Comparison of ENCODE assay signal across 15 cellular contexts in genomic region chr22:45468872-45469572, GRCh38. TPM values are rescaled to one million over a fixed set of nuclear protein-coding genes. Genes with fewer than 3 reads are reported as not detected.
A peak's percentile ranks its signal among the peaks of the same experiment; 100 is the strongest.
DNase-seq lines count a peak whose midpoint lies in the region; ATAC-seq and TF ChIP-seq lines count a peak whose summit lies in the region.
"Had no signal": no experiment of that assay in that cellular context is flagged by ENCODE, and none has a peak within 500 bp of the region (broad histone marks: within the 10 kb centered on the region; RNA-seq: fewer than 3 reads in every experiment).

No MANE protein-coding gene starts in this region.

- no peak overlapping the region for H3K27ac Mint-ChIP-seq in activated naive CD8-positive, alpha-beta T cell treated with anti-CD3 and anti-CD28 coated beads for 36 hours

- in situ Hi-C loops in mammary epithelial cell (cut with MboI; ENCODE audit: low sequenced_read_pairs in 2 of 2): no loop called here

- peak overlapping the region; percentile 51 for H3K9ac ChIP-seq in mammary epithelial cell (ENCODE audit: insufficient read depth, low read length)

- peaks cover 3% of the 10 kb centered on the region for H3K9me3 Mint-ChIP-seq in activated naive CD8-positive, alpha-beta T cell treated with anti-CD3 and anti-CD28 coated beads for 36 hours

- CTCF ChIA-PET in mammary epithelial cell (lab: Charles Lee; ENCODE audit: low non-redundant PET): interaction anchor here (0.6 kb wide), 1 partner anchor 134 kb away, joined by 4 read pairs; no protein-coding TSS in a partner anchor

- no TSS peak for BruUV-seq in mammary epithelial cell (replicated peaks; lab: Mats Ljungman, UMichigan)

- intact Hi-C loops in mammary epithelial cell (cut with micrococcal nuclease): loop anchor here (1.0 kb wide), 1 partner anchor 84 kb away; no protein-coding TSS in a partner anchor

- peak overlapping the region in 2 of 3 experiments; percentile 1 to 16 for H3K4me3 ChIP-seq in mammary epithelial cell (replicated peaks in 1 of 3; ENCODE audit: insufficient read depth in 1 of 3, low read depth in 2 of 3, low read length in 3 of 3)
- H3K4me3 ChIP-seq: colonic mucosa had no signal

- H3K36me3 ChIP-seq in mammary epithelial cell (ENCODE audit: insufficient read depth, low read length): no peaks in the 10 kb centered on the region
- H3K36me3 ChIP-seq: colonic mucosa had no signal

- no peaks in the 10 kb centered on the region for H3K36me3 Mint-ChIP-seq in activated naive CD8-positive, alpha-beta T cell treated with anti-CD3 and anti-CD28 coated beads for 36 hours

- no peaks in the 10 kb centered on the region for H3K27me3 Mint-ChIP-seq in activated naive CD8-positive, alpha-beta T cell treated with anti-CD3 and anti-CD28 coated beads for 36 hours

- H4K20me1 ChIP-seq in mammary epithelial cell (ENCODE audit: insufficient read depth, low read length): no peaks in the 10 kb centered on the region

- H3K9me3 ChIP-seq in mammary epithelial cell (replicated peaks; ENCODE audit: insufficient read depth, low read length): no peaks in the 10 kb centered on the region
- H3K9me3 ChIP-seq: colonic mucosa had no signal

- no peak for TF ChIP-seq CTCF in mammary epithelial cell (conservative IDR thresholded peaks at IDR 0.05 in 1 of 2, IDR thresholded peaks at IDR 0.05 in 1 of 2; ENCODE audit: extremely low read depth in 1 of 2, insufficient read depth in 1 of 2, low read depth in 1 of 2, low read length in 2 of 2)

- H3K4me3 Mint-ChIP-seq in activated naive CD8-positive, alpha-beta T cell treated with anti-CD3 and anti-CD28 coated beads for 36 hours: no peak overlapping the region
- H3K4me3 Mint-ChIP-seq: neural crest cell, WTC11 had no signal

- DNase-seq in A172 (ENCODE audit: low spot score) (peak; percentile 49), HT1080 (ENCODE audit: low read depth) (peak; percentile 68), mammary epithelial cell (peak; percentile 85), kidney tubule cell (ENCODE audit: low spot score) (peak; percentile 64), CD1c-positive myeloid dendritic cell (ENCODE audit: extremely low spot score) (no peak)
- DNase-seq in activated naive CD8-positive, alpha-beta T cell treated with anti-CD3 and anti-CD28 coated beads for 36 hours: no peak
- DNase-seq: colonic mucosa, NCI-H2029, OCI-M1, substantia nigra had no signal

- H3K79me2 ChIP-seq in mammary epithelial cell (ENCODE audit: insufficient read depth, low read length): no peaks in the 10 kb centered on the region

- no peaks in the 10 kb centered on the region for H3K27me3 ChIP-seq in mammary epithelial cell (ENCODE audit: insufficient read depth, low read length)
- H3K27me3 ChIP-seq: colonic mucosa had no signal

- peaks cover 20% of the 10 kb centered on the region for H3K4me1 ChIP-seq in mammary epithelial cell (ENCODE audit: insufficient read depth, low read length)
- H3K4me1 ChIP-seq: colonic mucosa had no signal

- H2AFZ ChIP-seq in mammary epithelial cell (ENCODE audit: low read depth, low read length): peak overlapping the region; percentile 37

- dilution Hi-C loops in mammary epithelial cell (cut with HindIII; ENCODE audit: low sequenced_read_pairs): loop anchor here (5.0 to 10.0 kb wide), 2 partner anchors 37 to 614 kb away; no protein-coding TSS in a partner anchor

- H3K27ac ChIP-seq in mammary epithelial cell (ENCODE audit: insufficient read depth, low read depth, low read length): peak overlapping the region; percentile 77
- H3K27ac ChIP-seq: colonic mucosa had no signal

- WGBS in mammary epithelial cell (ENCODE audit: low coverage, missing lambda C conversion rate): 2% methylated on average over 10 of the region's 12 CpGs

- ATAC-seq in HG03196 (IDR thresholded peaks at IDR 0.05; ENCODE audit: unreplicated experiment) (no peak), HG02870 (IDR thresholded peaks at IDR 0.05; ENCODE audit: unreplicated experiment) (no peak)
- ATAC-seq: WTC11 had no signal

- H3K4me1 Mint-ChIP-seq in activated naive CD8-positive, alpha-beta T cell treated with anti-CD3 and anti-CD28 coated beads for 36 hours: no peaks in the 10 kb centered on the region

- H3K4me2 ChIP-seq in mammary epithelial cell (ENCODE audit: insufficient read depth, low read depth, low read length): peak overlapping the region; percentile 90

RNA-seq across cellular contexts. Expression of gene FBLN1, which starts 33.7 kb away (rescaled TPM):
- total RNA-seq in A172 (2014; rRNA removed; shearing (Covaris generic)): 58.8 and 59.6 TPM in 2 replicates
- total RNA-seq in HT1080 (2014; rRNA removed; shearing (Covaris generic)): 0.90 and 2.3 TPM in 2 replicates
- polyA plus RNA-seq in HT1080 (2015; cell fraction: cytosol; rRNA removed): 1.3 and 3.8 TPM in 2 replicates
- polyA plus RNA-seq in HT1080 (2015; cell fraction: nucleus; rRNA removed): 1.7 and 4.5 TPM in 2 replicates
- 100 to 1,000 TPM; 130 to 173 TPM for total RNA-seq in mammary epithelial cell
- 66.8 TPM for polyA plus RNA-seq in mammary epithelial cell
- 49.2 TPM for polyA minus RNA-seq in mammary epithelial cell
- total RNA-seq in activated naive CD8-positive, alpha-beta T cell treated with anti-CD3 and anti-CD28 coated beads for 36 hours: under 1 TPM; 0.30 to 0.37 TPM

RNA-seq across cellular contexts. Expression of gene RIBC2, which starts 55.5 kb away (rescaled TPM):
- total RNA-seq in A172 (2014; rRNA removed; shearing (Covaris generic)): not detected in 2 replicates
- total RNA-seq in HT1080 (2014; rRNA removed; shearing (Covaris generic)): 1.1 and 1.2 TPM in 2 replicates
- polyA plus RNA-seq in HT1080 (2015; cell fraction: cytosol; rRNA removed): 0.83 and 0.86 TPM in 2 replicates
- polyA plus RNA-seq in HT1080 (2015; cell fraction: nucleus; rRNA removed): 0.65 and 1.5 TPM in 2 replicates
- total RNA-seq in mammary epithelial cell: under 1 TPM; 0.17 to 0.38 TPM
- 1.0 TPM for polyA plus RNA-seq in mammary epithelial cell
- polyA minus RNA-seq in mammary epithelial cell: not detected
- total RNA-seq in activated naive CD8-positive, alpha-beta T cell treated with anti-CD3 and anti-CD28 coated beads for 36 hours: 1 to 10 TPM; 8.2 to 9.2 TPM

RNA-seq across cellular contexts. Expression of gene SMC1B, which starts 55.6 kb away (rescaled TPM):
- not detected in 2 replicates for total RNA-seq in A172 (2014; rRNA removed; shearing (Covaris generic))
- not detected in 2 replicates for total RNA-seq in HT1080 (2014; rRNA removed; shearing (Covaris generic))
- 0.09 and 0.13 TPM in 2 replicates for polyA plus RNA-seq in HT1080 (2015; cell fraction: cytosol; rRNA removed)
- 0.06 and 0.11 TPM in 2 replicates for polyA plus RNA-seq in HT1080 (2015; cell fraction: nucleus; rRNA removed)
- total RNA-seq in mammary epithelial cell: under 1 TPM in 1 of 2 donors, not detected in 1; 0.17 TPM
- polyA plus RNA-seq in mammary epithelial cell: not detected
- not detected for polyA minus RNA-seq in mammary epithelial cell
- total RNA-seq in activated naive CD8-positive, alpha-beta T cell treated with anti-CD3 and anti-CD28 coated beads for 36 hours: 1 to 10 TPM; 2.1 TPM
- total RNA-seq: neural crest cell had no signal
- polyA plus RNA-seq: AG04450 had no signal

Comparison
In these comparisons a context has a peak if more than half of its experiments do, and no peak if none do; other contexts are left out.
1. DNase-seq: peak in A172 (single experiment), HT1080 (single experiment), mammary epithelial cell (single experiment) and kidney tubule cell (single experiment); none in activated naive CD8-positive, alpha-beta T cell treated with anti-CD3 and anti-CD28 coated beads for 36 hours (single experiment) and CD1c-positive myeloid dendritic cell (single experiment).
2. RNA of gene FBLN1, which starts 33.7 kb away (total RNA-seq): 130 to 173 TPM in mammary epithelial cell and 58.8 to 59.6 TPM in A172; 0.90 to 2.3 TPM in HT1080 and 0.30 to 0.37 TPM in activated naive CD8-positive, alpha-beta T cell treated with anti-CD3 and anti-CD28 coated beads for 36 hours; every median in the first group is over 10 times any median in the second.